Comparison of ENCODE assay signal across 24 cellular contexts in the genomic region with DNA sequence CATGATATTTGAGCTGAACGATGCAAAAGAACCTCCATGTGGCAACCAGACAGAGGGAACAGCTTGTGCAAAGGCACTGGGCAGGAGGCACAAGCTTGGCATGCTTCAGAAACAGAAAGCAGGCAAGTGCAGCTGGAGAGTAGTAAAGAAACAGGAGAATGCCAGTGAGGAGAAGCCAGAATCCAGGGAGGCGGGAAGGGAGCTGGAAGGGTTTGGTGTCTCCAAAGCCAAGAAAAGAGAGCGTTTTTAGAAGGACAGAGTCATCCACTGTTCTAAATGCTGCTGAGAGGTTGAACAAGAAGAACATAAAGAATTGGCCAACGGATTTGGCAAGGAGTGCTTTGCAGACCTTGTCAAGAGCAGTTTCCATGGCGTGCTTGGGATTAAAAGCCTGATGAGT.
DNase-seq lines count a peak whose midpoint lies in the region; ATAC-seq, FAIRE-seq and TF ChIP-seq lines count a peak whose summit lies in the region.
"Had no signal": no experiment of that assay in that cellular context is flagged by ENCODE, and none has a peak within 500 bp of the region (broad histone marks: within the 10 kb centered on the region; RNA-seq: fewer than 3 reads in every experiment).

No MANE protein-coding gene starts in this region.

- H3K9me2 ChIP-seq in GM23248 (ENCODE audit: insufficient read depth) = no peaks in the 10 kb centered on the region

- H3K36me3 ChIP-seq in GM23248 (ENCODE audit: low read depth) = no peaks in the 10 kb centered on the region
- H3K36me3 ChIP-seq in H1 (ENCODE audit: control insufficient read depth in 2 of 4, insufficient read depth in 4 of 4, low read length in 3 of 4) = no peaks in the 10 kb centered on the region
- H3K36me3 ChIP-seq in mesendoderm (ENCODE audit: control insufficient read depth, insufficient read depth, low read length) = no peaks in the 10 kb centered on the region
- H3K36me3 ChIP-seq in gastrocnemius medialis = no peaks in the 10 kb centered on the region
- H3K36me3 ChIP-seq: neutrophil, spleen had no signal

- peak; percentile 82 to 85 for ATAC-seq in gastrocnemius medialis
- ATAC-seq in GM18870 (IDR thresholded peaks at IDR 0.05; ENCODE audit: unreplicated experiment) = no peak
- no peak for ATAC-seq in HG03520 (IDR thresholded peaks at IDR 0.05; ENCODE audit: unreplicated experiment)
- no peak for ATAC-seq in HG02885 (IDR thresholded peaks at IDR 0.05; ENCODE audit: poor library complexity, unreplicated experiment)
- ATAC-seq: activated CD8-positive, alpha-beta T cell treated with anti-CD3 and anti-CD28 coated beads for 36 hours; activated naive CD8-positive, alpha-beta T cell treated with anti-CD3 and anti-CD28 coated beads, Interleukin-2, amount 50 U/mL, for 24 hours had no signal

- H3K4me1 ChIP-seq in GM23248 (ENCODE audit: insufficient read depth) (peaks cover 26% of the 10 kb centered on the region), H1 (replicated peaks in 1 of 4; ENCODE audit: control insufficient read depth in 3 of 4, insufficient read depth in 4 of 4, low read length in 3 of 4) (peaks cover 0 to 5% (median 1%) of the 10 kb centered on the region in 4 experiments; a peak in 2 of 7 replicates), mesendoderm (ENCODE audit: control insufficient read depth, low read depth, low read length) (no peaks in the 10 kb centered on the region), gastrocnemius medialis (peaks cover 16 to 25% of the 10 kb centered on the region in 2 donors)

- H4K91ac ChIP-seq in H1 (replicated peaks; ENCODE audit: insufficient read length, low read length) = no peak overlapping the region

- in situ Hi-C loops in GM23248 (cut with MboI) = no loop called here
- in situ Hi-C loops in gastrocnemius medialis (cut with MboI; ENCODE audit: low sequenced_read_pairs in 4 of 4) = no loop called here

- no peak for FAIRE-seq in H1 (lab: Jason Lieb, UNC)
- FAIRE-seq: endothelial cell of umbilical vein, islet of Langerhans, TTC549 had no signal

- H2BK12ac ChIP-seq in H1 (ENCODE audit: low read depth, low read length) = no peak overlapping the region

- H2BK15ac ChIP-seq in H1 (ENCODE audit: low read length) (0 out of 2 replicates have a peak overlapping the region, but pooled peaks have one; percentile 8), mesendoderm (replicated peaks; ENCODE audit: low read depth) (no peak overlapping the region)

- H3K79me1 ChIP-seq in H1 (ENCODE audit: low read depth, low read length) (no peaks in the 10 kb centered on the region; the same call in 1 of the 2 replicates), mesendoderm (ENCODE audit: low read length) (no peaks in the 10 kb centered on the region)

- DNase-seq in GM23248 (peak; percentile 15), H1 (ENCODE audit: low read depth in 1 of 2, low spot score in 2 of 2) (no peak), mesendoderm (no peak), gastrocnemius medialis (peak; percentile 77 to 86), SK-N-DZ (ENCODE audit: low spot score) (no peak)
- DNase-seq: activated CD4-positive, CD25-positive, alpha-beta regulatory T cell treated with anti-CD3 and anti-CD28 coated beads, Interleukin-2, amount 50 U/mL, for 72 hours; activated CD8-positive, alpha-beta T cell treated with anti-CD3 and anti-CD28 coated beads for 36 hours; activated gamma-delta T cell; activated naive CD8-positive, alpha-beta T cell treated with anti-CD3 and anti-CD28 coated beads, Interleukin-2, amount 50 U/mL, for 24 hours; activated T-cell treated with anti-CD3 and anti-CD28 coated beads for 4 hours; H9; KBM-7; NCI-H146; NCI-H2227 treated with DMSO at 0.1 percent for 48 hours; NCI-H774; spleen; stimulated activated CD4-positive, alpha-beta T cell treated with anti-CD3 and anti-CD28 coated beads, Interleukin-4, amount 100 ng/mL, for 1 hour had no signal

- H4K8ac ChIP-seq in H1 (ENCODE audit: extremely low read depth, insufficient read depth, low read length) = no peak overlapping the region
- H4K8ac ChIP-seq in mesendoderm (ENCODE audit: low read depth, low read length) = no peak overlapping the region

- TF ChIP-seq EP300 in H1 (IDR thresholded peaks at IDR 0.05; ENCODE audit: borderline replicate concordance in 1 of 2, low read depth in 2 of 2, low read length in 2 of 2) = no peak

- H3K56ac ChIP-seq in H1 (replicated peaks; ENCODE audit: insufficient read length, low read depth, low read length) = no peak overlapping the region
- H3K56ac ChIP-seq in mesendoderm (ENCODE audit: low read length) = no peak overlapping the region

- H4K5ac ChIP-seq in H1 (ENCODE audit: insufficient read length, low read depth, low read length) (no peak overlapping the region), mesendoderm (ENCODE audit: low read length) (no peak overlapping the region)

- no peak overlapping the region for H3K18ac ChIP-seq in H1 (ENCODE audit: extremely low read depth, low read length)
- H3K18ac ChIP-seq in mesendoderm (ENCODE audit: low read length) = peak overlapping the region; percentile 53

- H4K20me1 ChIP-seq in GM23248 (ENCODE audit: insufficient read depth) = no peaks in the 10 kb centered on the region
- no peaks in the 10 kb centered on the region for H4K20me1 ChIP-seq in H1 (replicated peaks in 1 of 2; ENCODE audit: control insufficient read depth in 1 of 2, insufficient read depth in 2 of 2, low read length in 2 of 2)

- H2AK5ac ChIP-seq in H1 (ENCODE audit: low read depth, low read length) (no peak overlapping the region), mesendoderm (ENCODE audit: low read length) (no peak overlapping the region)

- H3K27me3 ChIP-seq in GM23248 (replicated peaks; ENCODE audit: insufficient read depth) (no peaks in the 10 kb centered on the region), H1 (replicated peaks in 1 of 4; ENCODE audit: control insufficient read depth in 3 of 4, extremely low read depth in 1 of 4, insufficient read depth in 3 of 4, low read length in 3 of 4) (no peaks in the 10 kb centered on the region), mesendoderm (ENCODE audit: insufficient read depth, low read length, poor library complexity) (no peaks in the 10 kb centered on the region), gastrocnemius medialis (no peaks in the 10 kb centered on the region)
- H3K27me3 ChIP-seq: neutrophil, spleen had no signal

- no peak overlapping the region for H3K4me2 ChIP-seq in GM23248 (ENCODE audit: unreplicated experiment)
- H3K4me2 ChIP-seq in H1 (ENCODE audit: insufficient read depth in 1 of 2, low read depth in 2 of 2, low read length in 2 of 2) = no peak overlapping the region
- H3K4me2 ChIP-seq in mesendoderm (ENCODE audit: low read length) = no peak overlapping the region

- 38 to 53% methylated on average over 5 of the region's 5 CpGs for WGBS in GM23248 (ENCODE audit: low coverage in 1 of 2, low lambda C conversion rate in 2 of 2, missing lambda C conversion rate in 2 of 2), 2 experiments
- WGBS in H1 (ENCODE audit: extremely low coverage in 1 of 2, insufficient coverage in 1 of 2, insufficient read length in 1 of 2, insufficient replicate concordance in 2 of 2, low coverage in 1 of 2, low lambda C conversion rate in 2 of 2, missing lambda C conversion rate in 1 of 2), 2 experiments = 93% methylated on average over 5 of the region's 5 CpGs; no CpG with 5 or more reads in 1 of the 2 experiments
- WGBS in mesendoderm (ENCODE audit: extremely low coverage, insufficient coverage, low lambda C conversion rate) = no CpG with 5 or more reads among the region's 5 CpGs

- CTCF ChIA-PET in H1 (lab: Charles Lee; ENCODE audit: partially characterized antibody) = interaction anchor here (0.6 to 1.1 kb wide), 2 partner anchors 42 to 801 kb away, joined by 3 read pairs; no protein-coding TSS in a partner anchor

- no peak overlapping the region for H2BK120ac ChIP-seq in H1 (replicated peaks; ENCODE audit: low read depth, low read length)
- H2BK120ac ChIP-seq in mesendoderm (ENCODE audit: low read depth, low read length) = no peak overlapping the region

- H3K4me3 ChIP-seq in GM23248 (no peak overlapping the region), H1 (ENCODE audit: extremely low read depth in 1 of 4, insufficient read depth in 2 of 4, low read depth in 3 of 4, low read length in 4 of 4) (no peak overlapping the region), mesendoderm (ENCODE audit: low read length) (no peak overlapping the region), gastrocnemius medialis (no peak overlapping the region)
- H3K4me3 ChIP-seq: spleen had no signal

- H3K23me2 ChIP-seq in H1 (ENCODE audit: low read depth, low read length) = no peaks in the 10 kb centered on the region

- TF ChIP-seq RAD21 in H1 (IDR thresholded peaks at IDR 0.05 in 1 of 2, conservative IDR thresholded peaks at IDR 0.05 in 1 of 2; ENCODE audit: low read depth in 2 of 2, low read length in 2 of 2) = no peak

- no peak overlapping the region for H3K4ac ChIP-seq in H1 (replicated peaks; ENCODE audit: insufficient read length, low read depth, low read length)
- no peak overlapping the region for H3K4ac ChIP-seq in mesendoderm (ENCODE audit: low read depth, low read length)

- no peak overlapping the region for H3K14ac ChIP-seq in H1 (ENCODE audit: insufficient read length)

- H2BK20ac ChIP-seq in H1 (ENCODE audit: low read length) = no peak overlapping the region

- H3F3A ChIP-seq in GM23248 (ENCODE audit: insufficient read depth) = peaks cover 6% of the 10 kb centered on the region; the same call in 1 of the 2 replicates

- H2BK5ac ChIP-seq in H1 (ENCODE audit: low read depth, low read length) = no peak overlapping the region
- H2BK5ac ChIP-seq in mesendoderm (ENCODE audit: low read length) = no peak overlapping the region

- H2AFZ ChIP-seq in GM23248 (no peak overlapping the region), H1 (ENCODE audit: low read length) (peak overlapping the region; percentile 41; the same call in 1 of the 2 replicates)

- no peaks in the 10 kb centered on the region for H3K9me3 ChIP-seq in GM23248 (ENCODE audit: low read depth)
- H3K9me3 ChIP-seq in H1 (ENCODE audit: insufficient read depth in 2 of 2, low read depth in 1 of 2, low read length in 1 of 2) = no peaks in the 10 kb centered on the region
- no peaks in the 10 kb centered on the region for H3K9me3 ChIP-seq in gastrocnemius medialis
- H3K9me3 ChIP-seq: neutrophil, spleen had no signal

- no peak overlapping the region for H3K9ac ChIP-seq in GM23248
- no peak overlapping the region for H3K9ac ChIP-seq in H1 (replicated peaks in 1 of 4; ENCODE audit: extremely low read depth in 1 of 4, low read depth in 3 of 4, low read length in 3 of 4)
- no peak overlapping the region for H3K9ac ChIP-seq in mesendoderm (ENCODE audit: low read length)

- intact Hi-C loops in gastrocnemius medialis (cut with DNase I; ENCODE audit: low total_unique reads) = no loop called here

- no peak overlapping the region for H3K23ac ChIP-seq in H1 (ENCODE audit: insufficient read length)
- no peak overlapping the region for H3K23ac ChIP-seq in mesendoderm (ENCODE audit: low read length)

- no peak for TF ChIP-seq CTCF in H1 (IDR thresholded peaks at IDR 0.05; ENCODE audit: control extremely low read depth in 1 of 3, insufficient read depth in 1 of 3, low read depth in 1 of 3, low read length in 3 of 3)
- no peak for TF ChIP-seq CTCF in gastrocnemius medialis (IDR thresholded peaks at IDR 0.05 in 4 of 5, conservative IDR thresholded peaks at IDR 0.05 in 1 of 5)

- POLR2A ChIA-PET in H1 (lab: Charles Lee; ENCODE audit: partially characterized antibody) = no interaction called here

- H3K27ac ChIP-seq in GM23248 (no peak overlapping the region), H1 (ENCODE audit: low read depth, low read length) (no peak overlapping the region), mesendoderm (ENCODE audit: low read depth, low read length) (no peak overlapping the region), gastrocnemius medialis (peak overlapping the region; percentile 65 to 78 (median 70))
- H3K27ac ChIP-seq: neutrophil, spleen had no signal

- H3K79me2 ChIP-seq in GM23248 (ENCODE audit: insufficient read depth) = no peaks in the 10 kb centered on the region
- no peaks in the 10 kb centered on the region for H3K79me2 ChIP-seq in H1 (ENCODE audit: control insufficient read depth in 1 of 2, insufficient read depth in 2 of 2, low read length in 2 of 2)
- no peaks in the 10 kb centered on the region for H3K79me2 ChIP-seq in mesendoderm (ENCODE audit: control insufficient read depth, insufficient read depth, low read length)

- TF ChIP-seq POLR2A in H1 (IDR thresholded peaks at IDR 0.05; ENCODE audit: control extremely low read depth in 1 of 2, low read depth in 2 of 2, low read length in 2 of 2) = no peak
- peak in 1 of 2 donors; percentile 32 for TF ChIP-seq POLR2A in gastrocnemius medialis (IDR thresholded peaks at IDR 0.05)

Comparison
In these comparisons a context has a peak if more than half of its experiments do, and no peak if none do; other contexts are left out.
1. DNase-seq: peak in GM23248 (single experiment) and gastrocnemius medialis (2 of 2); none in H1 (0 of 2), mesendoderm (single experiment) and SK-N-DZ (single experiment).
2. H3K27ac ChIP-seq: peak in gastrocnemius medialis (4 of 4); none in GM23248 (single experiment), H1 (single experiment) and mesendoderm (single experiment).
3. ATAC-seq: peak in gastrocnemius medialis (2 of 2); none in GM18870 (single experiment), HG03520 (single experiment) and HG02885 (single experiment).